In genomic region chr3:72223116-72223515, GRCh38 we compare ENCODE assay signal across 18 cellular contexts.
DNase-seq lines count a peak whose midpoint lies in the region; TF ChIP-seq lines count a peak whose summit lies in the region.
"Had no signal": no experiment of that assay in that cellular context is flagged by ENCODE, and none has a peak within 500 bp of the region (broad histone marks: within the 10 kb centered on the region; RNA-seq: fewer than 3 reads in every experiment).

No MANE protein-coding gene starts in this region.

- peaks cover 37% of the 10 kb centered on the region for H3K4me1 Mint-ChIP-seq in nephron

- peaks cover 29% of the 10 kb centered on the region for H3K36me3 Mint-ChIP-seq in nephron (ENCODE audit: low read depth)

- no peaks in the 10 kb centered on the region for H3K36me3 ChIP-seq in effector memory CD4-positive, alpha-beta T cell (ENCODE audit: control insufficient read depth, insufficient read depth, low read length)
- H3K36me3 ChIP-seq in SJCRH30, result no peaks in the 10 kb centered on the region

- DNase-seq in activated CD8-positive, alpha-beta memory T cell treated with anti-CD3 and anti-CD28 coated beads for 24 hours, result peak; percentile 13
- DNase-seq in activated CD8-positive, alpha-beta memory T cell treated with anti-CD3 and anti-CD28 coated beads, Interleukin-2, amount 50 U/mL, for 48 hours, result no peak
- peak; percentile 31 for DNase-seq in astrocyte of the spinal cord (ENCODE audit: low read depth, low spot score)
- peak; percentile 60 for DNase-seq in fibroblast of peridontal ligament (ENCODE audit: extremely low read depth)
- no peak for DNase-seq in effector memory CD4-positive, alpha-beta T cell
- DNase-seq in SJCRH30, result no peak
- DNase-seq in stimulated activated naive CD4-positive, alpha-beta T cell (lab: John Stamatoyannopoulos, UW), result no peak
- DNase-seq: 8988T; Caco-2; CD4-positive, alpha-beta T cell; Kasumi-1; NCI-H1092 treated with DMSO at 0.1 percent for 48 hours; NCI-H146; NCI-H2029 treated with DMSO at 0.1 percent for 48 hours; NCI-H446 treated with DMSO at 0.1 percent for 48 hours; NK-92 treated with Interleukin-12 subunit alpha and Interleukin-12 subunit beta, amount 100 ng/mL, for 24 hours; SHP77 treated with DMSO at 0.1 percent for 48 hours had no signal

- H3K4me3 ChIP-seq in astrocyte of the spinal cord (ENCODE audit: low read depth, low read length), result no peak overlapping the region
- no peak overlapping the region for H3K4me3 ChIP-seq in effector memory CD4-positive, alpha-beta T cell (ENCODE audit: insufficient read depth, low read depth, low read length, poor library complexity, severe bottlenecking)
- no peak overlapping the region for H3K4me3 ChIP-seq in SJCRH30

- no peak for TF ChIP-seq CTCF in astrocyte of the spinal cord (IDR thresholded peaks at IDR 0.05; ENCODE audit: low read depth, low read length)
- TF ChIP-seq CTCF in nephron (IDR thresholded peaks at IDR 0.05; ENCODE audit: unreplicated experiment in 3 of 3), result no peak

- no peaks in the 10 kb centered on the region for H3K27me3 Mint-ChIP-seq in nephron (ENCODE audit: low read depth)
- H3K27me3 Mint-ChIP-seq: CD4-positive, alpha-beta T cell had no signal

- no peak overlapping the region for H3K4me3 Mint-ChIP-seq in nephron
- H3K4me3 Mint-ChIP-seq: CD4-positive, alpha-beta T cell had no signal

- peak overlapping the region; percentile 60 to 70 (median 65) for H3K27ac Mint-ChIP-seq in nephron
- H3K27ac Mint-ChIP-seq: CD4-positive, alpha-beta T cell had no signal

- H3K9me3 ChIP-seq in effector memory CD4-positive, alpha-beta T cell (ENCODE audit: control insufficient read depth, low read length), result peaks cover 8% of the 10 kb centered on the region
- H3K9me3 ChIP-seq in SJCRH30 (replicated peaks), result no peaks in the 10 kb centered on the region

- no peak overlapping the region for H3K27ac ChIP-seq in effector memory CD4-positive, alpha-beta T cell (ENCODE audit: insufficient read depth, low read length, poor library complexity, severe bottlenecking)
- H3K27ac ChIP-seq in SJCRH30, result no peak overlapping the region

- H3K4me1 ChIP-seq in effector memory CD4-positive, alpha-beta T cell (ENCODE audit: control insufficient read depth, insufficient read depth, low read length, poor library complexity, severe bottlenecking), result no peaks in the 10 kb centered on the region
- no peaks in the 10 kb centered on the region for H3K4me1 ChIP-seq in SJCRH30
- H3K4me1 ChIP-seq: Caco-2 had no signal

- in situ Hi-C loops in astrocyte of the spinal cord (cut with HindIII; ENCODE audit: low sequenced_read_pairs), result no loop called here

- H3K27me3 ChIP-seq in effector memory CD4-positive, alpha-beta T cell (replicated peaks; ENCODE audit: control insufficient read depth, insufficient read depth, low read length, poor library complexity, severe bottlenecking), result no peaks in the 10 kb centered on the region
- H3K27me3 ChIP-seq in SJCRH30, result no peaks in the 10 kb centered on the region

- peaks cover 44% of the 10 kb centered on the region for H3K9me3 Mint-ChIP-seq in nephron

Comparison
In these comparisons a context has a peak if more than half of its experiments do, and no peak if none do; other contexts are left out.
1. DNase-seq: peak in activated CD8-positive, alpha-beta memory T cell treated with anti-CD3 and anti-CD28 coated beads for 24 hours (single experiment), astrocyte of the spinal cord (single experiment) and fibroblast of peridontal ligament (single experiment); none in activated CD8-positive, alpha-beta memory T cell treated with anti-CD3 and anti-CD28 coated beads, Interleukin-2, amount 50 U/mL, for 48 hours (single experiment), effector memory CD4-positive, alpha-beta T cell (0 of 3), SJCRH30 (0 of 2) and stimulated activated naive CD4-positive, alpha-beta T cell (0 of 6).